15 cellular contexts compared by ENCODE assay signal in genomic region chr7:112573302-112574039, GRCh38.
DNase-seq lines count a peak whose midpoint lies in the region; ATAC-seq and TF ChIP-seq lines count a peak whose summit lies in the region.
"Had no signal": no experiment of that assay in that cellular context is flagged by ENCODE, and none has a peak within 500 bp of the region (broad histone marks: within the 10 kb centered on the region; RNA-seq: fewer than 3 reads in every experiment).

No MANE protein-coding gene starts in this region.

- peak; percentile 13 to 44 (median 32) for ATAC-seq in heart left ventricle
- peak in 1 of 2 donors; percentile 55 for ATAC-seq in gastrocnemius medialis
- no peak for ATAC-seq in HG03135 (IDR thresholded peaks at IDR 0.05; ENCODE audit: unreplicated experiment)
- ATAC-seq: activated naive CD4-positive, alpha-beta T cell treated with anti-CD3 and anti-CD28 coated beads, Interleukin-2, amount 50 U/mL, for 72 hours; stimulated activated naive CD8-positive, alpha-beta T cell treated with anti-CD3 and anti-CD28 coated beads, Interleukin-15, amount 100 ng/mL, for 72 hours had no signal

- H3K27me3 ChIP-seq in heart left ventricle (no peaks in the 10 kb centered on the region), gastrocnemius medialis (no peaks in the 10 kb centered on the region), spleen (replicated peaks in 1 of 7) (no peaks in the 10 kb centered on the region)
- H3K27me3 ChIP-seq: SJCRH30 had no signal

- peaks cover 2% of the 10 kb centered on the region for H3K27me3 Mint-ChIP-seq in activated CD4-positive, alpha-beta T cell treated with anti-CD3 and anti-CD28 coated beads, Interleukin-2, amount 10 ng/mL, durations not matched to agents 24 days and 14 days
- H3K27me3 Mint-ChIP-seq: stimulated activated naive CD8-positive, alpha-beta T cell treated with anti-CD3 and anti-CD28 coated beads, Interleukin-15, amount 100 ng/mL, for 72 hours had no signal

- TF ChIP-seq POLR2A in heart left ventricle (IDR thresholded peaks at IDR 0.05) (no peak), gastrocnemius medialis (IDR thresholded peaks at IDR 0.05) (no peak), spleen (IDR thresholded peaks at IDR 0.05) (no peak)

- no peak overlapping the region for H3K27ac Mint-ChIP-seq in activated CD4-positive, alpha-beta T cell treated with anti-CD3 and anti-CD28 coated beads, Interleukin-2, amount 10 ng/mL, durations not matched to agents 24 days and 14 days
- H3K27ac Mint-ChIP-seq: activated naive CD4-positive, alpha-beta T cell treated with anti-CD3 and anti-CD28 coated beads, Interleukin-2, amount 50 U/mL, for 72 hours; stimulated activated naive CD8-positive, alpha-beta T cell treated with anti-CD3 and anti-CD28 coated beads, Interleukin-15, amount 100 ng/mL, for 72 hours had no signal

- no peaks in the 10 kb centered on the region for H3K36me3 ChIP-seq in heart left ventricle
- no peaks in the 10 kb centered on the region for H3K36me3 ChIP-seq in gastrocnemius medialis
- no peaks in the 10 kb centered on the region for H3K36me3 ChIP-seq in spleen
- H3K36me3 ChIP-seq: HAP-1, SJCRH30 had no signal

- WGBS in heart left ventricle, 4 donors, result 38 to 48% (median 45%) methylated on average over 6 of the region's 6 CpGs
- 60 to 73% (median 66%) methylated on average over 6 of the region's 6 CpGs for WGBS in spleen, 5 donors

- DNase-seq in DMS79 treated with DMSO at 0.1 percent for 48 hours (lab: John Stamatoyannopoulos, UW) (peak; percentile 48), DMS79 (lab: John Stamatoyannopoulos, UW) (no peak), SK-MEL-5 (ENCODE audit: low read depth, low spot score) (peak; percentile 28), heart left ventricle (no peak), gastrocnemius medialis (no peak), spleen (no peak)
- no peak for DNase-seq in activated CD4-positive, alpha-beta T cell treated with anti-CD3 and anti-CD28 coated beads, Interleukin-2, amount 10 ng/mL, durations not matched to agents 24 days and 14 days
- DNase-seq: effector CD4-positive, alpha-beta T cell; SJCRH30; stimulated activated CD4-positive, alpha-beta T cell treated with anti-CD3 and anti-CD28 coated beads, Interleukin-2, amount 100 ng/mL, for 24 hours; stimulated activated naive CD8-positive, alpha-beta T cell treated with anti-CD3 and anti-CD28 coated beads, Interleukin-15, amount 100 ng/mL, for 72 hours had no signal

- no peaks in the 10 kb centered on the region for H3K4me1 Mint-ChIP-seq in activated CD4-positive, alpha-beta T cell treated with anti-CD3 and anti-CD28 coated beads, Interleukin-2, amount 10 ng/mL, durations not matched to agents 24 days and 14 days
- H3K4me1 Mint-ChIP-seq: stimulated activated naive CD8-positive, alpha-beta T cell treated with anti-CD3 and anti-CD28 coated beads, Interleukin-15, amount 100 ng/mL, for 72 hours had no signal

- H3K9me3 Mint-ChIP-seq in activated CD4-positive, alpha-beta T cell treated with anti-CD3 and anti-CD28 coated beads, Interleukin-2, amount 10 ng/mL, durations not matched to agents 24 days and 14 days, result peaks cover 13% of the 10 kb centered on the region

- intact Hi-C loops in heart left ventricle (cut with DNase I) (loop anchor here in 2 of 10 donors (5.0 to 10.0 kb wide), 2 partner anchors 324 to 411 kb away; no protein-coding TSS in a partner anchor), gastrocnemius medialis (cut with DNase I; ENCODE audit: low total_unique reads) (no loop called here), spleen (cut with DNase I; ENCODE audit: low total_unique reads) (no loop called here)
- intact Hi-C loops in activated CD4-positive, alpha-beta T cell treated with anti-CD3 and anti-CD28 coated beads, Interleukin-2, amount 10 ng/mL, durations not matched to agents 24 days and 14 days (cut with micrococcal nuclease), result no loop called here

- H3K4me3 Mint-ChIP-seq in activated CD4-positive, alpha-beta T cell treated with anti-CD3 and anti-CD28 coated beads, Interleukin-2, amount 10 ng/mL, durations not matched to agents 24 days and 14 days, result no peak overlapping the region
- H3K4me3 Mint-ChIP-seq: neural crest cell; stimulated activated naive CD8-positive, alpha-beta T cell treated with anti-CD3 and anti-CD28 coated beads, Interleukin-15, amount 100 ng/mL, for 72 hours had no signal

- H3K36me3 Mint-ChIP-seq in activated CD4-positive, alpha-beta T cell treated with anti-CD3 and anti-CD28 coated beads, Interleukin-2, amount 10 ng/mL, durations not matched to agents 24 days and 14 days (ENCODE audit: low read depth), result no peaks in the 10 kb centered on the region

- H3K4me1 ChIP-seq in heart left ventricle, result peaks cover 0 to 31% (median 11%) of the 10 kb centered on the region in 12 donors
- peaks cover 18 to 28% of the 10 kb centered on the region in 2 donors for H3K4me1 ChIP-seq in gastrocnemius medialis
- H3K4me1 ChIP-seq in spleen, result peaks cover 0 to 14% (median 5%) of the 10 kb centered on the region in 6 donors
- H3K4me1 ChIP-seq: HAP-1, SJCRH30 had no signal

- TF ChIP-seq CTCF in heart left ventricle (IDR thresholded peaks at IDR 0.05) (no peak), gastrocnemius medialis (IDR thresholded peaks at IDR 0.05 in 4 of 5, conservative IDR thresholded peaks at IDR 0.05 in 1 of 5) (no peak), spleen (IDR thresholded peaks at IDR 0.05 in 8 of 11, conservative IDR thresholded peaks at IDR 0.05 in 3 of 11) (no peak)

- H3K9me3 ChIP-seq in heart left ventricle (no peaks in the 10 kb centered on the region), gastrocnemius medialis (no peaks in the 10 kb centered on the region), spleen (peaks cover 0 to 13% (median 3%) of the 10 kb centered on the region in 8 donors)
- H3K9me3 ChIP-seq: HAP-1, SJCRH30 had no signal

- H3K27ac ChIP-seq in heart left ventricle (peak overlapping the region in 11 of 12 donors; percentile 5 to 77 (median 64)), gastrocnemius medialis (peak overlapping the region; percentile 18 to 49 (median 26)), spleen (no peak overlapping the region)
- H3K27ac ChIP-seq: SJCRH30 had no signal

- H3K4me3 ChIP-seq in heart left ventricle (no peak overlapping the region), gastrocnemius medialis (no peak overlapping the region), spleen (no peak overlapping the region)
- H3K4me3 ChIP-seq: HAP-1, SJCRH30 had no signal

- in situ Hi-C loops in SK-MEL-5 (cut with HindIII; ENCODE audit: low pct_unique_long_range_greater_than_20kb, low sequenced_read_pairs) (no loop called here), gastrocnemius medialis (cut with MboI; ENCODE audit: low sequenced_read_pairs in 4 of 4) (loop anchor here in 2 of 4 donors (25.0 kb wide), 2 partner anchors 839 to 1139 kb away; no protein-coding TSS in a partner anchor)

Comparison
In these comparisons a context has a peak if more than half of its experiments do, and no peak if none do; other contexts are left out.
1. DNase-seq: peak in DMS79 treated with DMSO at 0.1 percent for 48 hours (single experiment) and SK-MEL-5 (single experiment); none in DMS79 (single experiment), heart left ventricle (0 of 5), gastrocnemius medialis (0 of 2), activated CD4-positive, alpha-beta T cell treated with anti-CD3 and anti-CD28 coated beads, Interleukin-2, amount 10 ng/mL, durations not matched to agents 24 days and 14 days (single experiment) and spleen (single experiment).
2. H3K27ac ChIP-seq: peak in heart left ventricle (11 of 12) and gastrocnemius medialis (4 of 4); none in spleen (0 of 8).